In the genomic region with DNA sequence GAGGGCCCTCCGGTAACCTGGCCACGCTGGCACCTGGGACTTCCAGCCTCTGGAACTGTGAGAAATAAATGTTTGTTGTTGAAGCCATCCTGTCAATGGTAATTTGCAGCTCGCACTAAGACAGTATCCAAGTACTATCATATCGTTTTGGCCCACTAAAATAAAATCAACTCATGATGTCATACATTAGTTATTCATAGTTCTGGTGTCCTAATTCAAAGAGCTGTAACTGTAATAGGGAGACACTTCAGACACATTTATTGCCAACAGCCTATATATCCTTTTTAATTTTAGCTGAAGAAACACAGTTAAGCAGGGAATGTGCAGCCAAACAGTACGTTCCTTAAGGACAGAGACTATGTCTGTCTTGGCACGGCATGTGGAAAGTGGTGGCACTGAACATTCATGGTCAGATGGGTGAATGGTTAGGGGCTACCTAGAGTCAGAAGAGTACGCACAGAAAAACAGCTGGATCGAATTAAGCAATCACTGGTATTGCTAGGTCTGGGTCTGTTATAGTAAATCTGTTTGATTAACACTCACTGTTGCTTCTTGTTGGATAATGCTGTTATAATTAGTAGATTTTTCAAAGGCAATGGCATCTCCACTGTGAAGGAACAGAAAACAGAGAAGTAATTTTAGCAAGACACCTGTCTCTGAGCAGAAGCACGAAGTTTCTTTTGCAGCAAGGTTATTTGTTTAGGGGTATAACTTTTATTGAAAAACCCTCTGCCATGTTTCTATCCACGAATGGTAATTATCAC, we compare ENCODE assay signal across 24 cellular contexts. TPM values are rescaled to one million over a fixed set of nuclear protein-coding genes. Genes with fewer than 3 reads are reported as not detected.
"Had no signal": no experiment of that assay in that cellular context is flagged by ENCODE, and none has a peak within 500 bp of the region (broad histone marks: within the 10 kb centered on the region; RNA-seq: fewer than 3 reads in every experiment).

No MANE protein-coding gene starts in this region.

- H3K4me3 ChIP-seq: dorsolateral prefrontal cortex, mucosa of descending colon, skin epidermis, thoracic aorta, transverse colon had no signal

- H3K4me1 Mint-ChIP-seq: immature natural killer cell; natural killer cell; stimulated activated naive B cell treated with anti-CD40 and anti-IgM and Interleukin-4, amounts not matched to agents 10 μg/mL and 1 μg/mL and 100 μg/mL, for 72 hours; stimulated activated naive CD8-positive, alpha-beta T cell treated with anti-CD3 and anti-CD28 coated beads, Interleukin-15, amount 100 ng/mL, for 72 hours had no signal

- H3K27ac Mint-ChIP-seq: immature natural killer cell; natural killer cell; stimulated activated naive B cell treated with anti-CD40 and anti-IgM and Interleukin-4, amounts not matched to agents 10 μg/mL and 1 μg/mL and 100 μg/mL, for 72 hours; stimulated activated naive CD8-positive, alpha-beta T cell treated with anti-CD3 and anti-CD28 coated beads, Interleukin-15, amount 100 ng/mL, for 72 hours had no signal

- H3K27me3 Mint-ChIP-seq: stimulated activated naive B cell treated with anti-CD40 and anti-IgM and Interleukin-4, amounts not matched to agents 10 μg/mL and 1 μg/mL and 100 μg/mL, for 72 hours; stimulated activated naive CD8-positive, alpha-beta T cell treated with anti-CD3 and anti-CD28 coated beads, Interleukin-15, amount 100 ng/mL, for 72 hours had no signal

- H3K9me3 Mint-ChIP-seq: immature natural killer cell; natural killer cell; neural crest cell; stimulated activated naive B cell treated with anti-CD40 and anti-IgM and Interleukin-4, amounts not matched to agents 10 μg/mL and 1 μg/mL and 100 μg/mL, for 72 hours; stimulated activated naive CD8-positive, alpha-beta T cell treated with anti-CD3 and anti-CD28 coated beads, Interleukin-15, amount 100 ng/mL, for 72 hours had no signal

- H3K36me3 ChIP-seq: thoracic aorta, transverse colon had no signal

- H3K36me3 Mint-ChIP-seq: immature natural killer cell; natural killer cell; stimulated activated naive B cell treated with anti-CD40 and anti-IgM and Interleukin-4, amounts not matched to agents 10 μg/mL and 1 μg/mL and 100 μg/mL, for 72 hours had no signal

- H3K4me1 ChIP-seq: transverse colon had no signal

- H3K4me3 Mint-ChIP-seq: immature natural killer cell; natural killer cell; neural crest cell; stimulated activated naive B cell treated with anti-CD40 and anti-IgM and Interleukin-4, amounts not matched to agents 10 μg/mL and 1 μg/mL and 100 μg/mL, for 72 hours; stimulated activated naive CD8-positive, alpha-beta T cell treated with anti-CD3 and anti-CD28 coated beads, Interleukin-15, amount 100 ng/mL, for 72 hours had no signal

- DNase-seq: central memory CD4-positive, alpha-beta T cell; cortex of kidney; dorsolateral prefrontal cortex; effector CD8-positive, alpha-beta T cell; immature natural killer cell; mucosa of descending colon; natural killer cell; posterior cingulate gyrus; right cardiac atrium; stimulated activated CD4-positive, alpha-beta T cell treated with anti-CD3 and anti-CD28 coated beads, Interleukin-2, amount 100 ng/mL, for 24 hours; stimulated activated CD4-positive, alpha-beta T cell treated with anti-CD3 and anti-CD28 coated beads, Interleukin-4, amount 100 ng/mL, for 4 hours; stimulated activated naive B cell treated with anti-CD40 and anti-IgM and Interleukin-4, amounts not matched to agents 10 μg/mL and 1 μg/mL and 100 μg/mL, for 72 hours; stimulated activated naive CD8-positive, alpha-beta T cell treated with anti-CD3 and anti-CD28 coated beads, Interleukin-15, amount 100 ng/mL, for 72 hours; transverse colon had no signal

- H3K27ac ChIP-seq: dorsolateral prefrontal cortex, skin epidermis, thoracic aorta, transverse colon had no signal

- H3K27me3 ChIP-seq: dorsolateral prefrontal cortex, transverse colon had no signal

- H3K9me3 ChIP-seq: mucosa of descending colon, thoracic aorta, transverse colon had no signal

- ATAC-seq: esophagus mucosa; mucosa of descending colon; natural killer cell; stimulated activated naive B cell treated with anti-CD40 and anti-IgM and Interleukin-4, amounts not matched to agents 10 μg/mL and 1 μg/mL and 100 μg/mL, for 72 hours; stimulated activated naive CD8-positive, alpha-beta T cell treated with anti-CD3 and anti-CD28 coated beads, Interleukin-15, amount 100 ng/mL, for 72 hours had no signal

RNA-seq across cellular contexts. Expression of a gene that starts 41.3 kb away (rescaled TPM):
- total RNA-seq: chondrocyte, lung microvascular endothelial cell, natural killer cell, osteocyte, subcutaneous adipose tissue, thoracic aorta had no signal
- polyA plus RNA-seq: immature natural killer cell, liver had no signal

RNA-seq across cellular contexts. Expression of a gene that starts 46.3 kb away (rescaled TPM):
- total RNA-seq: chondrocyte, esophagus mucosa, lung microvascular endothelial cell, mucosa of descending colon, osteocyte, transverse colon, ureter had no signal
- polyA plus RNA-seq: immature natural killer cell had no signal
